Comparison of ENCODE assay signal across 9 cellular contexts in the genomic region with DNA sequence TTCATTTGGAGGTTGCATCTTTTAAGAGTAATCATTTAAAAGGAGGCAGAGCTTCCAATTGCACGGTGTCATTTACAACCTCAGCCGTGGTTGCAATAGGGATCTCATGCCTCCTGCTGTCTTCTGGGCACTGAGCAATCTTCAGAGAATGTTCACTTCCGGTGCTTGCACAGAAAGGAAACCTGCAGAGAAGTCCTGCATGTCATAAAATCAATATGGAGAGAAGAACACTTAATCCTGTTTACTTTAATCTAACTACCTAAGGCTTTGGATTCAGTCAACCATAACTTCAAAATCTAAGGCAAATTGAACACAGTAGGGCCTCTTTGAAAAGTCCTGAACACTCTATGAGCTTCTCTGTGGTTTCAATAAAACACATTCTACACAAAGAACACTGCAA. TPM values are rescaled to one million over a fixed set of nuclear protein-coding genes. Genes with fewer than 3 reads are reported as not detected.
DNase-seq lines count a peak whose midpoint lies in the region; ATAC-seq, FAIRE-seq and TF ChIP-seq lines count a peak whose summit lies in the region.
"Had no signal": no experiment of that assay in that cellular context is flagged by ENCODE, and none has a peak within 500 bp of the region (broad histone marks: within the 10 kb centered on the region; RNA-seq: fewer than 3 reads in every experiment).

No MANE protein-coding gene starts in this region.

- POLR2A ChIA-PET in WTC11 (lab: Charles Lee), result interaction anchor here (0.9 kb wide), 1 partner anchor 11 kb away, joined by 3 read pairs; no protein-coding TSS in a partner anchor

- peak; percentile 93 for FAIRE-seq in H54 (lab: Jason Lieb, UNC)

- CTCF ChIA-PET in WTC11 (lab: Charles Lee), result no interaction called here

- no peak overlapping the region for H3K4me3 ChIP-seq in AG10803 (ENCODE audit: low read length)
- H3K4me3 ChIP-seq: cardiac muscle cell had no signal

- peak; percentile 70 for DNase-seq in AG10803 (ENCODE audit: low read depth)
- DNase-seq in H54 (ENCODE audit: insufficient read length, low spot score), result peak; percentile 50
- DNase-seq in NCI-H510A treated with DMSO at 0.1 percent for 48 hours (lab: John Stamatoyannopoulos, UW), result peak; percentile 95
- DNase-seq in WTC11 (ENCODE audit: low spot score), result no peak
- DNase-seq in central memory CD4-positive, alpha-beta T cell, result no peak

- peak; percentile 47 for TF ChIP-seq CTCF in AG10803 (conservative IDR thresholded peaks at IDR 0.05; ENCODE audit: low read length)
- TF ChIP-seq CTCF in WTC11 (IDR thresholded peaks at IDR 0.05), result no peak

- H3K36me3 Mint-ChIP-seq in WTC11, result no peaks in the 10 kb centered on the region

- ATAC-seq in esophagus mucosa (peak; percentile 90), WTC11 (no peak), GM19397 (IDR thresholded peaks at IDR 0.05; ENCODE audit: unreplicated experiment) (no peak), GM21360 (IDR thresholded peaks at IDR 0.05; ENCODE audit: unreplicated experiment) (no peak)

- H3K4me3 Mint-ChIP-seq in WTC11, result no peak overlapping the region

- 0 out of 2 replicates have a peak, but pooled peaks cover 1% of the 10 kb centered on the region for H3K27me3 Mint-ChIP-seq in WTC11 (ENCODE audit: low read depth)

- no peaks in the 10 kb centered on the region for H3K9me3 Mint-ChIP-seq in WTC11

- H3K4me1 Mint-ChIP-seq in WTC11, result peaks cover 17% of the 10 kb centered on the region

- TF ChIP-seq POLR2A in H54 (IDR thresholded peaks at IDR 0.05; ENCODE audit: low read depth, low read length), result no peak

- H3K27ac Mint-ChIP-seq in WTC11, result no peak overlapping the region

TF ChIP-seq in WTC11, 78 proteins besides CTCF, POLR2A, EP300 and RAD21:
- TF ChIP-seq TEAD1 (CRISPR knock-in tag; IDR thresholded peaks at IDR 0.05), result no peak
- TF ChIP-seq, protein P1, sequence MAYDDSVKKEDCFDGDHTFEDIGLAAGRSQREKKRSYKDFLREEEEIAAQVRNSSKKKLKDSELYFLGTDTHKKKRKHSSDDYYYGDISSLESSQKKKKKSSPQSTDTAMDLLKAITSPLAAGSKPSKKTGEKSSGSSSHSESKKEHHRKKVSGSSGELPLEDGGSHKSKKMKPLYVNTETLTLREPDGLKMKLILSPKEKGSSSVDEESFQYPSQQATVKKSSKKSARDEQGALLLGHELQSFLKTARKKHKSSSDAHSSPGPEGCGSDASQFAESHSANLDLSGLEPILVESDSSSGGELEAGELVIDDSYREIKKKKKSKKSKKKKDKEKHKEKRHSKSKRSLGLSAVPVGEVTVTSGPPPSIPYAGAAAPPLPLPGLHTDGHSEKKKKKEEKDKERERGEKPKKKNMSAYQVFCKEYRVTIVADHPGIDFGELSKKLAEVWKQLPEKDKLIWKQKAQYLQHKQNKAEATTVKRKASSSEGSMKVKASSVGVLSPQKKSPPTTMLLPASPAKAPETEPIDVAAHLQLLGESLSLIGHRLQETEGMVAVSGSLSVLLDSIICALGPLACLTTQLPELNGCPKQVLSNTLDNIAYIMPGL (CRISPR knock-in tag; IDR thresholded peaks at IDR 0.05), result no peak
- TF ChIP-seq, protein P2, sequence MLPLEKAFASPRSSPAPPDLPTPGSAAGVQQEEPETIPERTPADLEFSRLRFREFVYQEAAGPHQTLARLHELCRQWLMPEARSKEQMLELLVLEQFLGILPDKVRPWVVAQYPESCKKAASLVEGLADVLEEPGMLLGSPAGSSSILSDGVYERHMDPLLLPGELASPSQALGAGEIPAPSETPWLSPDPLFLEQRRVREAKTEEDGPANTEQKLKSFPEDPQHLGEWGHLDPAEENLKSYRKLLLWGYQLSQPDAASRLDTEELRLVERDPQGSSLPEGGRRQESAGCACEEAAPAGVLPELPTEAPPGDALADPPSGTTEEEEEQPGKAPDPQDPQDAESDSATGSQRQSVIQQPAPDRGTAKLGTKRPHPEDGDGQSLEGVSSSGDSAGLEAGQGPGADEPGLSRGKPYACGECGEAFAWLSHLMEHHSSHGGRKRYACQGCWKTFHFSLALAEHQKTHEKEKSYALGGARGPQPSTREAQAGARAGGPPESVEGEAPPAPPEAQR (CRISPR knock-in tag; IDR thresholded peaks at IDR 0.05), result no peak
TF ChIP-seq in WTC11: peak in this region for 0.

RNA-seq across cellular contexts. Expression of a gene that starts 11.3 kb away (rescaled TPM):
- total RNA-seq in esophagus mucosa, result 0.72 TPM
- total RNA-seq in WTC11 (2021), result 2.5 to 3.0 TPM (median 2.7 TPM) in 3 replicates

Comparison
In these comparisons a context has a peak if more than half of its experiments do, and no peak if none do; other contexts are left out.
1. DNase-seq: peak in AG10803 (single experiment), H54 (single experiment) and NCI-H510A treated with DMSO at 0.1 percent for 48 hours (single experiment); none in WTC11 (single experiment) and central memory CD4-positive, alpha-beta T cell (single experiment).